ENCODE assay signal across 8 cellular contexts in the genomic region with DNA sequence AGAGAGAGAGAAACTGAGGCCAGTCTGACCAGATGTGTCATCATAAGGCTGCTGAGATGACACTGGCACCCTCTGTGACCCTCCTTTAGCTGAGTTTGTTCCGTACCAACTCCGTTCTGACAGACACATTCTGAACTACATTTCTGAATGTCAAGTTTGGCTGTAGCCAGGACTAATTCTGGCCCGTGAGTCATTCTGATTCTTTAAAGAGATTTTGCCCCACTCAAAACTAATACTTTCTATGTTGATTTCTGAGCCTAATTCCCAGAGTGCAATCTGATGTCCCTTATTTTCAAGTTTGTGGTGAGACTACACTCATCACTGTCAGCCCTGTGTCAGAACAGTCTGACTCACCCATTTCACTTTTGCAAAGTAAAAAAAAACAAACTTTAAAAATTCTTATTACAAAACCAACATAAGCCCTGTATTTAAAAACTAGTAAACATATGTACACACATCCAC.
DNase-seq lines count a peak whose midpoint lies in the region; ATAC-seq and TF ChIP-seq lines count a peak whose summit lies in the region.

No MANE protein-coding gene starts in this region.

- ATAC-seq in GM21390 (IDR thresholded peaks at IDR 0.05; ENCODE audit: unreplicated experiment) (peak; percentile 81), HG03521 (IDR thresholded peaks at IDR 0.05; ENCODE audit: unreplicated experiment) (peak; percentile 70), esophagus mucosa (peak; percentile 81), aorta (ENCODE audit: low FRiP score) (peak; percentile 50)

- H3K4me3 ChIP-seq in AG10803 (ENCODE audit: low read length) (0 out of 2 replicates have a peak overlapping the region, but pooled peaks have one; percentile 13), aorta (ENCODE audit: low read length in 2 of 2) (no peak overlapping the region), BE2C (ENCODE audit: low read depth, low read length) (no peak overlapping the region)

- H3K4me1 ChIP-seq in aorta (ENCODE audit: control insufficient read depth in 1 of 2, insufficient read depth in 2 of 2, low read length in 2 of 2), result peaks cover 0 to 2% of the 10 kb centered on the region in 2 donors
- peaks cover 11% of the 10 kb centered on the region for H3K4me1 ChIP-seq in BE2C

- intact Hi-C loops in aorta (cut with DNase I), result loop anchor here in 1 of 2 donors (10.0 kb wide), 1 partner anchor 744 kb away; no protein-coding TSS in a partner anchor

- H3K27me3 ChIP-seq in aorta (ENCODE audit: control insufficient read depth in 1 of 2, insufficient read depth in 2 of 2, low read length in 1 of 2), result no peaks in the 10 kb centered on the region
- H3K27me3 ChIP-seq in BE2C, result no peaks in the 10 kb centered on the region

- WGBS in aorta, 2 donors, result 3 to 4% methylated on average over 3 of the region's 3 CpGs

- peak; percentile 85 for DNase-seq in AG10803 (ENCODE audit: low read depth)
- no peak for DNase-seq in aorta
- no peak for DNase-seq in BE2C
- no peak for DNase-seq in mucosa of gallbladder (ENCODE audit: low spot score)
- no peak for DNase-seq in retina

- H3K27ac ChIP-seq in aorta (ENCODE audit: low read depth in 1 of 2, low read length in 2 of 2), result peak overlapping the region; percentile 72 to 90

- H3K36me3 ChIP-seq in aorta (ENCODE audit: control insufficient read depth in 1 of 2, insufficient read depth in 2 of 2, low read length in 1 of 2), result no peaks in the 10 kb centered on the region
- H3K36me3 ChIP-seq in BE2C, result no peaks in the 10 kb centered on the region

- TF ChIP-seq CTCF in AG10803 (conservative IDR thresholded peaks at IDR 0.05; ENCODE audit: low read length) (no peak), BE2C (IDR thresholded peaks at IDR 0.05; ENCODE audit: low read depth, low read length) (no peak)

- H3K9me3 ChIP-seq in aorta (ENCODE audit: control insufficient read depth, low read length) (no peaks in the 10 kb centered on the region), BE2C (no peaks in the 10 kb centered on the region)
